In genomic region chr2:99803846-99804245, GRCh38 we compare ENCODE assay signal across 21 cellular contexts.
DNase-seq lines count a peak whose midpoint lies in the region; ATAC-seq, FAIRE-seq and TF ChIP-seq lines count a peak whose summit lies in the region.
"Had no signal": no experiment of that assay in that cellular context is flagged by ENCODE, and none has a peak within 500 bp of the region (broad histone marks: within the 10 kb centered on the region; RNA-seq: fewer than 3 reads in every experiment).

No MANE protein-coding gene starts in this region.

- peak; percentile 92 for FAIRE-seq in endometrium (lab: Jason Lieb, UNC)
- FAIRE-seq: RCC 7860 had no signal

- no TSS peak for BruUV-seq in PC-3 (replicated peaks; lab: Mats Ljungman, UMichigan)

- no peak overlapping the region for H3K9ac ChIP-seq in PC-3 (ENCODE audit: low read length)
- H3K9ac ChIP-seq: KMS-11 had no signal

- no peaks in the 10 kb centered on the region for H3K79me2 ChIP-seq in PC-3 (ENCODE audit: low read length)
- no peaks in the 10 kb centered on the region for H3K79me2 ChIP-seq in osteoblast (ENCODE audit: insufficient read depth, low read length)

- TF ChIP-seq CTCF in PC-3 (conservative IDR thresholded peaks at IDR 0.05; ENCODE audit: low read depth, low read length) (no peak), GM10266 (IDR thresholded peaks at IDR 0.05; ENCODE audit: control insufficient read depth, insufficient read depth, low read depth, missing control alignments) (no peak), osteoblast (IDR thresholded peaks at IDR 0.05; ENCODE audit: extremely low read depth, low read depth, low read length) (no peak)

- DNase-seq in EL (peak; percentile 59), PC-3 (peak; percentile 44), GM10266 (ENCODE audit: extremely low spot score) (no peak), osteoblast (ENCODE audit: insufficient read length, low spot score, missing footprints) (no peak)
- no peak for DNase-seq in stimulated activated CD4-positive, alpha-beta T cell treated with anti-CD3 and anti-CD28 coated beads, Interleukin-12 subunit alpha, Interleukin-12 subunit beta, amount 100 ng/mL, for 4 hours
- no peak for DNase-seq in activated CD4-positive, CD25-positive, alpha-beta regulatory T cell treated with anti-CD3 and anti-CD28 coated beads, Interleukin-2, amount 50 U/mL, for 72 hours
- DNase-seq: ACHN; Caco-2; CD4-positive, CD25-positive, alpha-beta regulatory T cell; GOT3; NCI-H1092; NCI-H1694; NCI-H2081 treated with DMSO at 0.1 percent for 48 hours; NCI-H510A; NCI-H748 treated with DMSO at 0.1 percent for 48 hours; NK-92 treated with Interleukin-12 subunit alpha and Interleukin-12 subunit beta, amount 100 ng/mL, for 24 hours; Right ventricle myocardium superior had no signal

- H3F3A ChIP-seq in PC-3 (ENCODE audit: low read length, unreplicated experiment): no peaks in the 10 kb centered on the region

- H4K20me1 ChIP-seq in PC-3 (ENCODE audit: low read length): no peaks in the 10 kb centered on the region
- no peaks in the 10 kb centered on the region for H4K20me1 ChIP-seq in osteoblast (ENCODE audit: insufficient read depth, low read length)

- CTCF ChIA-PET in PC-3 (lab: Charles Lee): no interaction called here

- intact Hi-C loops in PC-3 (cut with micrococcal nuclease): no loop called here

- H3K36me3 ChIP-seq in PC-3 (ENCODE audit: low read depth, low read length): no peaks in the 10 kb centered on the region
- H3K36me3 ChIP-seq in osteoblast (ENCODE audit: insufficient read depth, low read length): no peaks in the 10 kb centered on the region

- POLR2A ChIA-PET in PC-3 (lab: Charles Lee; ENCODE audit: unreplicated experiment): no interaction called here

- H3K4me2 ChIP-seq in PC-3 (ENCODE audit: low read length) (no peak overlapping the region), osteoblast (ENCODE audit: insufficient read depth, low read length) (no peak overlapping the region)
- H3K4me2 ChIP-seq: KMS-11 had no signal

- H3K27me3 ChIP-seq in PC-3 (ENCODE audit: low read length) (no peaks in the 10 kb centered on the region), osteoblast (ENCODE audit: insufficient read depth, low read length) (no peaks in the 10 kb centered on the region)

- H3K4me1 ChIP-seq in PC-3 (ENCODE audit: insufficient read depth, low read length) (peaks cover 48% of the 10 kb centered on the region), osteoblast (ENCODE audit: insufficient read depth, low read length) (peaks cover 18% of the 10 kb centered on the region)
- H3K4me1 ChIP-seq: Caco-2 had no signal

- H3K27ac ChIP-seq in PC-3 (ENCODE audit: low read length): peak overlapping the region; percentile 37; the same call in 1 of the 2 replicates
- no peak overlapping the region for H3K27ac ChIP-seq in osteoblast (ENCODE audit: low read depth, low read length)
- H3K27ac ChIP-seq: KMS-11, SK-N-MC had no signal

- ATAC-seq in PC-3: peak; percentile 10; the same call in 1 of the 2 replicates

- H2AFZ ChIP-seq in PC-3 (ENCODE audit: low read length) (no peak overlapping the region), osteoblast (ENCODE audit: low read length) (no peak overlapping the region)

- no peaks in the 10 kb centered on the region for H3K9me2 ChIP-seq in PC-3 (replicated peaks; ENCODE audit: low read length)

- no peak overlapping the region for H3K4me3 ChIP-seq in PC-3 (ENCODE audit: low read length)
- no peak overlapping the region for H3K4me3 ChIP-seq in osteoblast (ENCODE audit: insufficient read depth, low read length)
- H3K4me3 ChIP-seq: SK-N-MC had no signal

- no peaks in the 10 kb centered on the region for H3K9me3 ChIP-seq in PC-3 (ENCODE audit: low read length)
- H3K9me3 ChIP-seq in osteoblast (ENCODE audit: low read depth, low read length): no peaks in the 10 kb centered on the region
- H3K9me3 ChIP-seq: Caco-2 had no signal

Comparison
In these comparisons a context has a peak if more than half of its experiments do, and no peak if none do; other contexts are left out.
1. DNase-seq: peak in EL (single experiment) and PC-3 (single experiment); none in GM10266 (single experiment), stimulated activated CD4-positive, alpha-beta T cell treated with anti-CD3 and anti-CD28 coated beads, Interleukin-12 subunit alpha, Interleukin-12 subunit beta, amount 100 ng/mL, for 4 hours (single experiment), activated CD4-positive, CD25-positive, alpha-beta regulatory T cell treated with anti-CD3 and anti-CD28 coated beads, Interleukin-2, amount 50 U/mL, for 72 hours (single experiment) and osteoblast (single experiment).